In genomic region chr3:129320261-129320660, GRCh38 we compare ENCODE assay signal across 20 cellular contexts. TPM values are rescaled to one million over a fixed set of nuclear protein-coding genes. Genes with fewer than 3 reads are reported as not detected.
DNase-seq lines count a peak whose midpoint lies in the region; ATAC-seq and TF ChIP-seq lines count a peak whose summit lies in the region.
"Had no signal": no experiment of that assay in that cellular context is flagged by ENCODE, and none has a peak within 500 bp of the region (broad histone marks: within the 10 kb centered on the region; RNA-seq: fewer than 3 reads in every experiment).

No MANE protein-coding gene starts in this region.

- DNase-seq in RWPE1 (ENCODE audit: low spot score) (no peak), neural crest cell (ENCODE audit: low read depth, low spot score) (no peak), sigmoid colon (peak; percentile 56), endothelial cell (ENCODE audit: low spot score) (no peak), NCI-H2081 treated with DMSO at 0.1 percent for 48 hours (lab: John Stamatoyannopoulos, UW) (no peak)
- DNase-seq: AML-193; BE2C; C1 segment of cervical spinal cord; Caco-2; CD8-positive, alpha-beta T cell; DMS153; DND-41; HFFc6 had no signal

- no peak for TF ChIP-seq EP300 in sigmoid colon (IDR thresholded peaks at IDR 0.05)

- peaks cover 4% of the 10 kb centered on the region for H3K4me1 Mint-ChIP-seq in neural crest cell
- no peaks in the 10 kb centered on the region for H3K4me1 Mint-ChIP-seq in endothelial cell (ENCODE audit: unreplicated experiment)

- H3K27ac ChIP-seq in BLaER1, result 0 out of 2 replicates have a peak overlapping the region, but pooled peaks have one; percentile 6
- peak overlapping the region; percentile 6; the same call in 1 of the 2 replicates for H3K27ac ChIP-seq in RWPE1
- no peak overlapping the region for H3K27ac ChIP-seq in sigmoid colon
- H3K27ac ChIP-seq: 22Rv1 had no signal

- H3K4me1 ChIP-seq in BLaER1, result peaks cover 27% of the 10 kb centered on the region
- H3K4me1 ChIP-seq in sigmoid colon, result peaks cover 2 to 13% (median 9%) of the 10 kb centered on the region in 4 donors
- H3K4me1 ChIP-seq: BE2C, Caco-2, HAP-1 had no signal

- POLR2A ChIA-PET in RWPE1 (lab: Yijun Ruan, JAX; ENCODE audit: low non-redundant PET), result no interaction called here

- intact Hi-C loops in sigmoid colon (cut with DNase I), result no loop called here

- H3K9me3 ChIP-seq in BLaER1 (no peaks in the 10 kb centered on the region), sigmoid colon (no peaks in the 10 kb centered on the region)
- H3K9me3 ChIP-seq: BE2C, Caco-2, HAP-1 had no signal

- peak overlapping the region; percentile 72 for H3K4me3 Mint-ChIP-seq in neural crest cell
- no peak overlapping the region for H3K4me3 Mint-ChIP-seq in endothelial cell (ENCODE audit: unreplicated experiment)
- H3K4me3 Mint-ChIP-seq: CD8-positive, alpha-beta T cell; GM23338; HFFc6 had no signal

- H3K9me3 Mint-ChIP-seq in neural crest cell (no peaks in the 10 kb centered on the region), endothelial cell (ENCODE audit: unreplicated experiment) (no peaks in the 10 kb centered on the region)
- H3K9me3 Mint-ChIP-seq: CD8-positive, alpha-beta T cell; GM23338; HFFc6 had no signal

- no peak for TF ChIP-seq POLR2A in sigmoid colon (IDR thresholded peaks at IDR 0.05)

- no peaks in the 10 kb centered on the region for H3K27me3 ChIP-seq in BLaER1
- H3K27me3 ChIP-seq in sigmoid colon, result no peaks in the 10 kb centered on the region
- H3K27me3 ChIP-seq: BE2C had no signal

- TF ChIP-seq CTCF in RWPE1 (conservative IDR thresholded peaks at IDR 0.05; ENCODE audit: low read depth) (no peak), neural crest cell (conservative IDR thresholded peaks at IDR 0.05) (no peak), sigmoid colon (IDR thresholded peaks at IDR 0.05) (no peak), endothelial cell (IDR thresholded peaks at IDR 0.05; ENCODE audit: unreplicated experiment) (no peak)

- no peaks in the 10 kb centered on the region for H3K27me3 Mint-ChIP-seq in neural crest cell (ENCODE audit: low read depth)
- H3K27me3 Mint-ChIP-seq in endothelial cell (ENCODE audit: unreplicated experiment), result peaks cover 10% of the 10 kb centered on the region

- H3K4me3 ChIP-seq in BLaER1, result no peak overlapping the region
- H3K4me3 ChIP-seq in sigmoid colon, result no peak overlapping the region
- H3K4me3 ChIP-seq: GM12878, GM23338, HAP-1 had no signal

- H3K9ac ChIP-seq in BLaER1, result no peak overlapping the region

- H3K27ac Mint-ChIP-seq in neural crest cell (ENCODE audit: unreplicated experiment) (no peak overlapping the region), endothelial cell (ENCODE audit: unreplicated experiment) (no peak overlapping the region)
- H3K27ac Mint-ChIP-seq: CD8-positive, alpha-beta T cell; GM23338; HFFc6 had no signal

- peaks cover 64% of the 10 kb centered on the region for H3K36me3 ChIP-seq in BLaER1
- peaks cover 0 to 29% (median 0%) of the 10 kb centered on the region in 4 donors for H3K36me3 ChIP-seq in sigmoid colon
- H3K36me3 ChIP-seq: BE2C, HAP-1 had no signal

- ATAC-seq in GM21390 (IDR thresholded peaks at IDR 0.05; ENCODE audit: unreplicated experiment), result no peak
- no peak for ATAC-seq in HG03521 (IDR thresholded peaks at IDR 0.05; ENCODE audit: unreplicated experiment)
- ATAC-seq: CD8-positive, alpha-beta T cell; GM12878; GM23338 had no signal

- H3K4me2 ChIP-seq in BLaER1, result no peak overlapping the region
- H3K4me2 ChIP-seq: GM23338 had no signal

- WGBS in sigmoid colon, 2 donors, result 93 to 97% methylated on average over 8 of the region's 8 CpGs

- H4K20me1 ChIP-seq in BLaER1, result peaks cover 5% of the 10 kb centered on the region

- CTCF ChIA-PET in RWPE1 (lab: Yijun Ruan, JAX), result interaction anchor here (0.9 kb wide), 1 partner anchor 10 kb away, joined by 3 read pairs; no protein-coding TSS in a partner anchor

- H3K36me3 Mint-ChIP-seq in neural crest cell (ENCODE audit: low read depth) (peaks cover 3% of the 10 kb centered on the region), endothelial cell (ENCODE audit: low read depth, unreplicated experiment) (peaks cover 5% of the 10 kb centered on the region)

RNA-seq across cellular contexts. Expression of gene HMCES, which starts 41.6 kb away (rescaled TPM):
- 61.2 and 62.9 TPM in 2 replicates for total RNA-seq in neural crest cell
- 10 to 100 TPM; 15.2 to 22.5 (median 20.2) TPM for total RNA-seq in sigmoid colon
- 10 to 100 TPM; 21.6 to 41.2 (median 25.4) TPM for polyA plus RNA-seq in sigmoid colon
- 36.4 TPM for total RNA-seq in endothelial cell (ENCODE audit: unreplicated experiment)

Comparison
In these comparisons a context has a peak if more than half of its experiments do, and no peak if none do; other contexts are left out.
1. H3K27ac ChIP-seq: peak in BLaER1 (single experiment) and RWPE1 (single experiment); none in sigmoid colon (0 of 4).